Comparison of ENCODE assay signal across 29 cellular contexts in genomic region chr2:155867564-155867963, GRCh38.
"Had no signal": no experiment of that assay in that cellular context is flagged by ENCODE, and none has a peak within 500 bp of the region (broad histone marks: within the 10 kb centered on the region; RNA-seq: fewer than 3 reads in every experiment).

No MANE protein-coding gene starts in this region.

- H3K9me3 ChIP-seq: stomach, suprapubic skin, testis, thoracic aorta, thyroid gland, tibial artery, tibial nerve, transverse colon, upper lobe of left lung, upper lobe of right lung, uterus, vagina had no signal

- H3K27ac Mint-ChIP-seq: stimulated activated effector memory CD8-positive, alpha-beta T cell treated with anti-CD3 and anti-CD28 coated beads, Interleukin-12 subunit alpha, Interleukin-12 subunit beta, amount 100 ng/mL, for 72 hours; stimulated activated memory B cell treated with anti-CD40 and anti-IgM and Interleukin-4, amounts not matched to agents 10 μg/mL and 1 μg/mL and 100 μg/mL, for 72 hours; stimulated activated naive B cell treated with anti-CD40 and anti-IgM and Interleukin-4, amounts not matched to agents 10 μg/mL and 1 μg/mL and 100 μg/mL, for 72 hours; stimulated activated naive CD8-positive, alpha-beta T cell treated with anti-CD3 and anti-CD28 coated beads, Interleukin-15, amount 100 ng/mL, for 72 hours; stimulated activated naive CD8-positive, alpha-beta T cell treated with anti-CD3 and anti-CD28 coated beads, Interleukin-15, Interleukin-2, amounts not matched to agents 100 ng/mL and 50 ng/mL, for 24 hours; type B pancreatic cell had no signal

- DNase-seq: stimulated activated CD4-positive, alpha-beta T cell treated with anti-CD3 and anti-CD28 coated beads, Interleukin-2, amount 100 ng/mL, for 48 hours; stimulated activated CD4-positive, alpha-beta T cell treated with anti-CD3 and anti-CD28 coated beads, Interleukin-4, amount 100 ng/mL, for 1 hour; stimulated activated CD4-positive, alpha-beta T cell treated with anti-CD3 and anti-CD28 coated beads, Interleukin-4, amount 100 ng/mL, for 24 hours; stimulated activated CD4-positive, alpha-beta T cell treated with anti-CD3 and anti-CD28 coated beads, Interleukin-4, amount 100 ng/mL, for 4 hours; stimulated activated CD8-positive, alpha-beta memory T cell treated with anti-CD3 and anti-CD28 coated beads, Interleukin-4, amount 100 ng/mL, for 48 hours; stimulated activated naive B cell treated with anti-CD40 and anti-IgM and Interleukin-4, amounts not matched to agents 10 μg/mL and 1 μg/mL and 100 μg/mL, for 72 hours; stimulated activated naive CD4-positive, alpha-beta T cell; stimulated activated naive CD4-positive, alpha-beta T cell treated with Interleukin-2 at 50 U/mL for 16 hours; stimulated activated naive CD8-positive, alpha-beta T cell treated with anti-CD3 and anti-CD28 coated beads, Interleukin-15, amount 100 ng/mL, for 72 hours; stimulated activated naive CD8-positive, alpha-beta T cell treated with anti-CD3 and anti-CD28 coated beads, Interleukin-15, Interleukin-2, amounts not matched to agents 100 U/mL and 50 U/mL, for 24 hours; stomach; substantia nigra; testis; thyroid gland; tibial artery; transverse colon; trophoblast cell; upper lobe of left lung; upper lobe of right lung; uterus had no signal

- H3K4me1 ChIP-seq: stomach, suprapubic skin, testis, thyroid gland, tibial artery, tibial nerve, transverse colon, upper lobe of left lung, upper lobe of right lung, uterus, vagina had no signal

- H3K9me3 Mint-ChIP-seq: stimulated activated effector memory CD8-positive, alpha-beta T cell treated with anti-CD3 and anti-CD28 coated beads, Interleukin-12 subunit alpha, Interleukin-12 subunit beta, amount 100 ng/mL, for 72 hours; stimulated activated memory B cell treated with anti-CD40 and anti-IgM and Interleukin-4, amounts not matched to agents 10 μg/mL and 1 μg/mL and 100 μg/mL, for 72 hours; stimulated activated naive B cell treated with anti-CD40 and anti-IgM and Interleukin-4, amounts not matched to agents 10 μg/mL and 1 μg/mL and 100 μg/mL, for 72 hours; stimulated activated naive CD8-positive, alpha-beta T cell treated with anti-CD3 and anti-CD28 coated beads, Interleukin-15, Interleukin-2, amounts not matched to agents 100 ng/mL and 50 ng/mL, for 24 hours; type B pancreatic cell had no signal

- H3K4me1 Mint-ChIP-seq: stimulated activated effector memory CD8-positive, alpha-beta T cell treated with anti-CD3 and anti-CD28 coated beads, Interleukin-12 subunit alpha, Interleukin-12 subunit beta, amount 100 ng/mL, for 72 hours; stimulated activated memory B cell treated with anti-CD40 and anti-IgM and Interleukin-4, amounts not matched to agents 10 μg/mL and 1 μg/mL and 100 μg/mL, for 72 hours; stimulated activated naive B cell treated with anti-CD40 and anti-IgM and Interleukin-4, amounts not matched to agents 10 μg/mL and 1 μg/mL and 100 μg/mL, for 72 hours; stimulated activated naive CD8-positive, alpha-beta T cell treated with anti-CD3 and anti-CD28 coated beads, Interleukin-15, amount 100 ng/mL, for 72 hours had no signal

- H3K36me3 Mint-ChIP-seq: stimulated activated effector memory CD8-positive, alpha-beta T cell treated with anti-CD3 and anti-CD28 coated beads, Interleukin-12 subunit alpha, Interleukin-12 subunit beta, amount 100 ng/mL, for 72 hours; stimulated activated memory B cell treated with anti-CD40 and anti-IgM and Interleukin-4, amounts not matched to agents 10 μg/mL and 1 μg/mL and 100 μg/mL, for 72 hours; stimulated activated naive B cell treated with anti-CD40 and anti-IgM and Interleukin-4, amounts not matched to agents 10 μg/mL and 1 μg/mL and 100 μg/mL, for 72 hours; type B pancreatic cell had no signal

- H3K27me3 ChIP-seq: stomach, suprapubic skin, testis, thyroid gland, tibial artery, tibial nerve, transverse colon, upper lobe of left lung, upper lobe of right lung, uterus, vagina had no signal

- H3K4me3 Mint-ChIP-seq: stimulated activated effector memory CD8-positive, alpha-beta T cell treated with anti-CD3 and anti-CD28 coated beads, Interleukin-12 subunit alpha, Interleukin-12 subunit beta, amount 100 ng/mL, for 72 hours; stimulated activated memory B cell treated with anti-CD40 and anti-IgM and Interleukin-4, amounts not matched to agents 10 μg/mL and 1 μg/mL and 100 μg/mL, for 72 hours; stimulated activated naive B cell treated with anti-CD40 and anti-IgM and Interleukin-4, amounts not matched to agents 10 μg/mL and 1 μg/mL and 100 μg/mL, for 72 hours; stimulated activated naive CD8-positive, alpha-beta T cell treated with anti-CD3 and anti-CD28 coated beads, Interleukin-15, amount 100 ng/mL, for 72 hours; stimulated activated naive CD8-positive, alpha-beta T cell treated with anti-CD3 and anti-CD28 coated beads, Interleukin-15, Interleukin-2, amounts not matched to agents 100 ng/mL and 50 ng/mL, for 24 hours; type B pancreatic cell had no signal

- FAIRE-seq: urothelium cell line had no signal

- H3K4me3 ChIP-seq: stomach, suprapubic skin, testis, thoracic aorta, thyroid gland, tibial artery, tibial nerve, transverse colon, upper lobe of left lung, upper lobe of right lung, uterus, vagina had no signal

- H3K27ac ChIP-seq: stomach, suprapubic skin, testis, thoracic aorta, thyroid gland, tibial artery, tibial nerve, transverse colon, upper lobe of left lung, upper lobe of right lung, uterus, vagina had no signal

- H3K27me3 Mint-ChIP-seq: stimulated activated memory B cell treated with anti-CD40 and anti-IgM and Interleukin-4, amounts not matched to agents 10 μg/mL and 1 μg/mL and 100 μg/mL, for 72 hours; stimulated activated naive B cell treated with anti-CD40 and anti-IgM and Interleukin-4, amounts not matched to agents 10 μg/mL and 1 μg/mL and 100 μg/mL, for 72 hours; stimulated activated naive CD8-positive, alpha-beta T cell treated with anti-CD3 and anti-CD28 coated beads, Interleukin-15, amount 100 ng/mL, for 72 hours; stimulated activated naive CD8-positive, alpha-beta T cell treated with anti-CD3 and anti-CD28 coated beads, Interleukin-15, Interleukin-2, amounts not matched to agents 100 ng/mL and 50 ng/mL, for 24 hours; type B pancreatic cell had no signal

- H3K36me3 ChIP-seq: stomach, suprapubic skin, thoracic aorta, thyroid gland, tibial artery, tibial nerve, transverse colon, upper lobe of left lung, upper lobe of right lung, uterus, vagina had no signal

- ATAC-seq: stimulated activated effector memory CD8-positive, alpha-beta T cell treated with anti-CD3 and anti-CD28 coated beads, Interleukin-12 subunit alpha, Interleukin-12 subunit beta, amount 100 ng/mL, for 72 hours; stimulated activated memory B cell treated with anti-CD40 and anti-IgM and Interleukin-4, amounts not matched to agents 10 μg/mL and 1 μg/mL and 100 μg/mL, for 72 hours; stimulated activated naive B cell treated with anti-CD40 and anti-IgM and Interleukin-4, amounts not matched to agents 10 μg/mL and 1 μg/mL and 100 μg/mL, for 72 hours; stimulated activated naive CD8-positive, alpha-beta T cell treated with anti-CD3 and anti-CD28 coated beads, Interleukin-15, amount 100 ng/mL, for 72 hours; stimulated activated naive CD8-positive, alpha-beta T cell treated with anti-CD3 and anti-CD28 coated beads, Interleukin-15, Interleukin-2, amounts not matched to agents 100 U/mL and 50 U/mL, for 24 hours; upper lobe of right lung had no signal
